Comparison of ENCODE assay signal across 9 cellular contexts in the genomic region with DNA sequence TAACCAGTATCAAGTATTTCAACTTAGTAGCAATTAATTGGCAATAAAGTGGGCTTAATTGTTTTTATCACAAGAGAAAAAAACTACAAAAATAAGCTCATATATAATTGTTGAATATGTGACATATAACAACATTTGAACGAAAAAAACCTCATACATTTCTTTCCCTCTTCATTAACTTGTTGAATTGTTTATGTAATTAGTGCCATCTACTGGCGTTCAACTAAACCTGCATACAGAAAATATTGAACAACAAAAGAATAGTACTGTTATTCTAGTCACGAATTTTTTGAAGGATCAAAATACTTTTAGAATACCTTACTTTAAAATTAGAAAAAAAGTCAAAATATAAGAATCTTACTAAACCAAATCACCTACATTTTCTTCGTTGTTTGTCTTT.
A peak's percentile ranks its signal among the peaks of the same experiment; 100 is the strongest.
DNase-seq lines count a peak whose midpoint lies in the region; FAIRE-seq and TF ChIP-seq lines count a peak whose summit lies in the region.
"Had no signal": no experiment of that assay in that cellular context is flagged by ENCODE, and none has a peak within 500 bp of the region (broad histone marks: within the 10 kb centered on the region; RNA-seq: fewer than 3 reads in every experiment).

No MANE protein-coding gene starts in this region.

- H3K27me3 ChIP-seq in DOHH2 (ENCODE audit: control insufficient read depth, low read length): no peaks in the 10 kb centered on the region
- H3K27me3 ChIP-seq in KMS-11 (ENCODE audit: insufficient read depth, low read depth): no peaks in the 10 kb centered on the region

- H3K36me3 ChIP-seq in DOHH2 (ENCODE audit: control insufficient read depth, low read length) (no peaks in the 10 kb centered on the region), KMS-11 (ENCODE audit: insufficient read depth) (no peaks in the 10 kb centered on the region)
- H3K36me3 ChIP-seq: thoracic aorta had no signal

- no peak overlapping the region for H3K9ac ChIP-seq in KMS-11

- H3F3A ChIP-seq in DOHH2 (ENCODE audit: control insufficient read depth, insufficient read depth): no peaks in the 10 kb centered on the region

- no peaks in the 10 kb centered on the region for H3K9me3 ChIP-seq in DOHH2 (ENCODE audit: control insufficient read depth, insufficient read depth, low read length)
- H3K9me3 ChIP-seq: thoracic aorta had no signal

- H3K4me1 ChIP-seq in DOHH2 (ENCODE audit: control insufficient read depth, low read length) (no peaks in the 10 kb centered on the region), KMS-11 (ENCODE audit: low read depth, poor library complexity, severe bottlenecking) (no peaks in the 10 kb centered on the region)

- peak; percentile 85 for FAIRE-seq in TTC549 (lab: Jason Lieb, UNC)

- peak; percentile 31 for DNase-seq in inferior parietal cortex (ENCODE audit: extremely low spot score)
- no peak for DNase-seq in stimulated activated CD4-positive, alpha-beta T cell treated with anti-CD3 and anti-CD28 coated beads, Interleukin-1b, Interleukin-23, amount 100 ng/mL, for 48 hours
- DNase-seq in activated CD4-positive, alpha-beta T cell treated with anti-CD3 and anti-CD28 coated beads, Interleukin-2, amount 10 ng/mL, durations not matched to agents 24 days and 14 days: no peak
- DNase-seq in activated naive CD8-positive, alpha-beta T cell treated with anti-CD3 and anti-CD28 coated beads for 36 hours: no peak
- no peak for DNase-seq in NCI-H1436 treated with DMSO at 0.1 percent for 48 hours (lab: John Stamatoyannopoulos, UW)

- TF ChIP-seq CTCF in DOHH2 (IDR thresholded peaks at IDR 0.05; ENCODE audit: low read depth, low read length, poor library complexity, severe bottlenecking): peak; percentile 24
- peak; percentile 58; the same call in 1 of the 2 replicates for TF ChIP-seq CTCF in KMS-11 (conservative IDR thresholded peaks at IDR 0.05; ENCODE audit: low read depth, low read length)

- intact Hi-C loops in activated CD4-positive, alpha-beta T cell treated with anti-CD3 and anti-CD28 coated beads, Interleukin-2, amount 10 ng/mL, durations not matched to agents 24 days and 14 days (cut with micrococcal nuclease): loop anchor here (2.0 to 10.0 kb wide), 4 partner anchors 444 to 924 kb away; no protein-coding TSS in a partner anchor

- H3K9me2 ChIP-seq in DOHH2 (replicated peaks; ENCODE audit: control insufficient read depth, low read length): no peaks in the 10 kb centered on the region

- H3K27ac ChIP-seq in DOHH2 (ENCODE audit: low read depth, low read length) (no peak overlapping the region), KMS-11 (no peak overlapping the region)
- H3K27ac ChIP-seq: thoracic aorta had no signal

- no peak overlapping the region for H3K4me3 Mint-ChIP-seq in activated CD4-positive, alpha-beta T cell treated with anti-CD3 and anti-CD28 coated beads, Interleukin-2, amount 10 ng/mL, durations not matched to agents 24 days and 14 days
- H3K4me3 Mint-ChIP-seq in activated naive CD8-positive, alpha-beta T cell treated with anti-CD3 and anti-CD28 coated beads for 36 hours: no peak overlapping the region

- H3K4me1 Mint-ChIP-seq in activated CD4-positive, alpha-beta T cell treated with anti-CD3 and anti-CD28 coated beads, Interleukin-2, amount 10 ng/mL, durations not matched to agents 24 days and 14 days: no peaks in the 10 kb centered on the region
- H3K4me1 Mint-ChIP-seq in activated naive CD8-positive, alpha-beta T cell treated with anti-CD3 and anti-CD28 coated beads for 36 hours: no peaks in the 10 kb centered on the region

- no peak overlapping the region for H3K27ac Mint-ChIP-seq in activated CD4-positive, alpha-beta T cell treated with anti-CD3 and anti-CD28 coated beads, Interleukin-2, amount 10 ng/mL, durations not matched to agents 24 days and 14 days
- no peak overlapping the region for H3K27ac Mint-ChIP-seq in activated naive CD8-positive, alpha-beta T cell treated with anti-CD3 and anti-CD28 coated beads for 36 hours

- no peaks in the 10 kb centered on the region for H3K27me3 Mint-ChIP-seq in activated CD4-positive, alpha-beta T cell treated with anti-CD3 and anti-CD28 coated beads, Interleukin-2, amount 10 ng/mL, durations not matched to agents 24 days and 14 days
- H3K27me3 Mint-ChIP-seq in activated naive CD8-positive, alpha-beta T cell treated with anti-CD3 and anti-CD28 coated beads for 36 hours: no peaks in the 10 kb centered on the region

- H2AFZ ChIP-seq in KMS-11 (ENCODE audit: low read depth): no peak overlapping the region

- no peaks in the 10 kb centered on the region for H3K36me3 Mint-ChIP-seq in activated CD4-positive, alpha-beta T cell treated with anti-CD3 and anti-CD28 coated beads, Interleukin-2, amount 10 ng/mL, durations not matched to agents 24 days and 14 days (ENCODE audit: low read depth)
- H3K36me3 Mint-ChIP-seq in activated naive CD8-positive, alpha-beta T cell treated with anti-CD3 and anti-CD28 coated beads for 36 hours: no peaks in the 10 kb centered on the region

- no peaks in the 10 kb centered on the region for H3K9me3 Mint-ChIP-seq in activated CD4-positive, alpha-beta T cell treated with anti-CD3 and anti-CD28 coated beads, Interleukin-2, amount 10 ng/mL, durations not matched to agents 24 days and 14 days
- no peaks in the 10 kb centered on the region for H3K9me3 Mint-ChIP-seq in activated naive CD8-positive, alpha-beta T cell treated with anti-CD3 and anti-CD28 coated beads for 36 hours

- H3K79me2 ChIP-seq in DOHH2 (ENCODE audit: control insufficient read depth, low read length) (no peaks in the 10 kb centered on the region), KMS-11 (ENCODE audit: insufficient read depth, low read depth) (no peaks in the 10 kb centered on the region)

- no peaks in the 10 kb centered on the region for H4K20me1 ChIP-seq in DOHH2 (ENCODE audit: control insufficient read depth, insufficient read depth, low read depth, low read length)
- H4K20me1 ChIP-seq in KMS-11 (ENCODE audit: insufficient read depth): no peaks in the 10 kb centered on the region

- H3K4me3 ChIP-seq in DOHH2 (ENCODE audit: low read length) (no peak overlapping the region), KMS-11 (IDR thresholded peaks at IDR 0.05; ENCODE audit: insufficient read depth, low read depth, low read length) (no peak overlapping the region)
- H3K4me3 ChIP-seq: thoracic aorta had no signal

- H3K4me2 ChIP-seq in DOHH2 (ENCODE audit: low read length) (no peak overlapping the region), KMS-11 (no peak overlapping the region)
